Comparison of ENCODE assay signal across 16 cellular contexts in genomic region chr12:26162905-26163304, GRCh38. TPM values are rescaled to one million over a fixed set of nuclear protein-coding genes. Genes with fewer than 3 reads are reported as not detected.
DNase-seq lines count a peak whose midpoint lies in the region; ATAC-seq and TF ChIP-seq lines count a peak whose summit lies in the region.
"Had no signal": no experiment of that assay in that cellular context is flagged by ENCODE, and none has a peak within 500 bp of the region (broad histone marks: within the 10 kb centered on the region; RNA-seq: fewer than 3 reads in every experiment).

No MANE protein-coding gene starts in this region.

- no peak for TF ChIP-seq POLR2A in Peyer's patch (IDR thresholded peaks at IDR 0.05)

- ATAC-seq in GM18858 (IDR thresholded peaks at IDR 0.05; ENCODE audit: unreplicated experiment) (peak; percentile 78), GM21526 (IDR thresholded peaks at IDR 0.05; ENCODE audit: low FRiP score, unreplicated experiment) (peak; percentile 82), HG03039 (IDR thresholded peaks at IDR 0.05; ENCODE audit: unreplicated experiment) (peak; percentile 75)

- H3K4me1 ChIP-seq in Peyer's patch = peaks cover 0 to 4% (median 0%) of the 10 kb centered on the region in 4 donors
- no peaks in the 10 kb centered on the region for H3K4me1 ChIP-seq in right atrium auricular region
- H3K4me1 ChIP-seq: BLaER1, uterus had no signal

- DNase-seq in Peyer's patch (peak in 2 of 3 donors; percentile 56 to 65), right atrium auricular region (ENCODE audit: low spot score) (no peak), hypothalamus (lab: John Stamatoyannopoulos, UW) (no peak), AG08395 (ENCODE audit: low spot score) (no peak)
- DNase-seq in activated effector memory CD4-positive, alpha-beta T cell treated with Interleukin-2 at 50 U/mL for 16 hours = no peak
- DNase-seq: activated naive CD8-positive, alpha-beta T cell treated with anti-CD3 and anti-CD28 coated beads for 36 hours; GF-D8; islet precursor cell; uterus had no signal

- H3K27ac ChIP-seq in Peyer's patch (peak overlapping the region in 1 of 4 donors; percentile 3), right atrium auricular region (no peak overlapping the region)
- H3K27ac ChIP-seq: BLaER1, coronary artery, uterus had no signal

- no peaks in the 10 kb centered on the region for H3K27me3 ChIP-seq in Peyer's patch
- no peaks in the 10 kb centered on the region for H3K27me3 ChIP-seq in right atrium auricular region
- H3K27me3 ChIP-seq: BLaER1, uterus had no signal

- no peak overlapping the region for H3K4me3 ChIP-seq in Peyer's patch
- H3K4me3 ChIP-seq in right atrium auricular region = no peak overlapping the region
- H3K4me3 ChIP-seq: BLaER1, coronary artery, uterus had no signal

- no peak for TF ChIP-seq CTCF in Peyer's patch (IDR thresholded peaks at IDR 0.05)
- TF ChIP-seq CTCF in right atrium auricular region (IDR thresholded peaks at IDR 0.05) = no peak

- H3K36me3 ChIP-seq in Peyer's patch (no peaks in the 10 kb centered on the region), right atrium auricular region (no peaks in the 10 kb centered on the region)
- H3K36me3 ChIP-seq: BLaER1, uterus had no signal

- H3K9me3 ChIP-seq in Peyer's patch (no peaks in the 10 kb centered on the region), right atrium auricular region (no peaks in the 10 kb centered on the region)
- H3K9me3 ChIP-seq: BLaER1, uterus had no signal

RNA-seq across cellular contexts. Expression of gene SSPN, which starts 32.5 kb away (rescaled TPM):
- total RNA-seq in Peyer's patch (10 to 100 TPM in 1 of 4 donors, 1 to 10 TPM in 3; 3.0 to 10.9 (median 6.5) TPM), right atrium auricular region (10 to 100 TPM; 52.4 to 61.1 TPM)
- total RNA-seq: activated CD8-positive, alpha-beta memory T cell treated with anti-CD3 and anti-CD28 coated beads for 36 hours; activated naive CD8-positive, alpha-beta T cell treated with anti-CD3 and anti-CD28 coated beads for 36 hours; T-helper 2 cell treated with Interferon-gamma antibody and Interleukin-4, amounts not matched to agents 100 ng/mL and 5 ng/mL, for 36 hours had no signal

RNA-seq across cellular contexts. Expression of gene BHLHE41, which starts 38.1 kb away (rescaled TPM):
- total RNA-seq in Peyer's patch (10 to 100 TPM in 1 of 4 donors, 1 to 10 TPM in 2, under 1 TPM in 1; 0.18 to 11.6 (median 2.2) TPM), right atrium auricular region (10 to 100 TPM; 13.4 to 15.0 TPM)
- total RNA-seq: activated CD8-positive, alpha-beta memory T cell treated with anti-CD3 and anti-CD28 coated beads for 36 hours; activated naive CD8-positive, alpha-beta T cell treated with anti-CD3 and anti-CD28 coated beads for 36 hours; T-helper 2 cell treated with Interferon-gamma antibody and Interleukin-4, amounts not matched to agents 100 ng/mL and 5 ng/mL, for 36 hours had no signal

Comparison
In these comparisons a context has a peak if more than half of its experiments do, and no peak if none do; other contexts are left out.
1. DNase-seq: peak in Peyer's patch (2 of 3); none in activated effector memory CD4-positive, alpha-beta T cell treated with Interleukin-2 at 50 U/mL for 16 hours (single experiment), right atrium auricular region (single experiment), hypothalamus (0 of 51) and AG08395 (single experiment).
2. RNA of gene SSPN, which starts 32.5 kb away (total RNA-seq): 52.4 to 61.1 TPM in right atrium auricular region; 3.0 to 10.9 TPM in Peyer's patch; every median in the first group is over 4 times any median in the second.
3. Peak in every context shown above with its lines, with median percentiles within 50 percentile points of each other: ATAC-seq.